ENCODE assay signal across 25 cellular contexts in the genomic region with DNA sequence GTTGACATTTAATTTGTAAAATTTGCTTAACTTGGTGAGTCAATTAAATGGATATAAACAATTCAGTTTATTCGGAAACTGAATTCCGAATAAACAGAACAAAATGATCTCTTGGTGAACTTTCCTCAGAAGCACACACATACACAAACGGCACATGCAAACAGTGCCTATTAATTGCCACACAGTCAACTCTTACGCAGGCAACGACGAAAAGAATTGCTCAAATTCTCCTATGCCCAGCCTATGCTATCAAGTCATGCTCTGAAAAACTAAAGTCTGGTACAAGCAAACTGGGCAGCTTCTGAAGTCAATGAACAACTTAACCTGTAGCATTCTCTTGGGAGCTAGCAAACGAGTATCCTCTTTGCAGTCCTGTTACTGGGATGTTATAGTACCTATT. TPM values are rescaled to one million over a fixed set of nuclear protein-coding genes. Genes with fewer than 3 reads are reported as not detected.
DNase-seq lines count a peak whose midpoint lies in the region; ATAC-seq, FAIRE-seq and TF ChIP-seq lines count a peak whose summit lies in the region.
"Had no signal": no experiment of that assay in that cellular context is flagged by ENCODE, and none has a peak within 500 bp of the region (broad histone marks: within the 10 kb centered on the region; RNA-seq: fewer than 3 reads in every experiment).

No MANE protein-coding gene starts in this region.

- peaks cover 48% of the 10 kb centered on the region for H3K4me1 ChIP-seq in HepG2 (ENCODE audit: insufficient read depth, low read length)
- H3K4me1 ChIP-seq in lower lobe of right lung = peaks cover 5% of the 10 kb centered on the region
- H3K4me1 ChIP-seq in upper lobe of right lung = peaks cover 6% of the 10 kb centered on the region
- H3K4me1 ChIP-seq: BLaER1, HAP-1 had no signal

- DNase-seq in fibroblast of gingiva (ENCODE audit: low read depth) = peak; percentile 79
- DNase-seq in HepG2 (ENCODE audit: low spot score) = no peak
- DNase-seq in lower lobe of right lung = no peak
- DNase-seq in upper lobe of right lung = peak; percentile 2
- DNase-seq in activated naive CD4-positive, alpha-beta T cell treated with anti-CD3 and anti-CD28 coated beads for 36 hours = no peak
- DNase-seq in NCI-H2029 (lab: John Stamatoyannopoulos, UW) = no peak
- no peak for DNase-seq in CD14-positive monocyte (ENCODE audit: low spot score)
- DNase-seq: CD4-positive, alpha-beta T cell; CD8-positive, alpha-beta memory T cell; DMS 273 treated with DMSO at 0.1 percent for 48 hours; DMS79; EL; GDM1; GOT3; HFFc6 had no signal

- WGBS in HepG2 (ENCODE audit: low lambda C conversion rate) = 4% methylated on average over 7 of the region's 7 CpGs

- no peaks in the 10 kb centered on the region for H3K36me3 Mint-ChIP-seq in activated naive CD4-positive, alpha-beta T cell treated with anti-CD3 and anti-CD28 coated beads for 36 hours (ENCODE audit: low read depth)
- H3K36me3 Mint-ChIP-seq in CD14-positive monocyte = no peaks in the 10 kb centered on the region
- H3K36me3 Mint-ChIP-seq: CD8-positive, alpha-beta memory T cell had no signal

- intact Hi-C loops in HepG2 (cut with micrococcal nuclease; ENCODE audit: unreplicated experiment) = loop anchor here (10.0 kb wide), 1 partner anchor 108 kb away; no protein-coding TSS in a partner anchor
- intact Hi-C loops in lower lobe of right lung (cut with DNase I) = no loop called here
- intact Hi-C loops in upper lobe of right lung (cut with DNase I) = no loop called here
- intact Hi-C loops in activated naive CD4-positive, alpha-beta T cell treated with anti-CD3 and anti-CD28 coated beads for 36 hours (cut with micrococcal nuclease) = no loop called here
- intact Hi-C loops in CD14-positive monocyte (cut with micrococcal nuclease) = no loop called here

- BruUV-seq in HepG2 (replicated peaks; lab: Mats Ljungman, UMichigan) = no TSS peak

- TF ChIP-seq CTCF in HepG2 (CRISPR knock-in tag; IDR thresholded peaks at IDR 0.05) = no peak
- no peak for TF ChIP-seq CTCF in lower lobe of right lung (IDR thresholded peaks at IDR 0.05)
- TF ChIP-seq CTCF in upper lobe of right lung (IDR thresholded peaks at IDR 0.05) = no peak
- TF ChIP-seq CTCF in CD14-positive monocyte (IDR thresholded peaks at IDR 0.05) = no peak

- H2AFZ ChIP-seq in HepG2 (ENCODE audit: low read length) = no peak overlapping the region

- H3K9me3 ChIP-seq in HepG2 (ENCODE audit: low read length) (no peaks in the 10 kb centered on the region), lower lobe of right lung (no peaks in the 10 kb centered on the region), upper lobe of right lung (no peaks in the 10 kb centered on the region)
- H3K9me3 ChIP-seq: BLaER1, HAP-1 had no signal

- H3K79me2 ChIP-seq in HepG2 (ENCODE audit: insufficient read depth, low read length) = no peaks in the 10 kb centered on the region

- H3K9ac ChIP-seq in HepG2 (ENCODE audit: insufficient read depth, low read depth, low read length) = no peak overlapping the region
- H3K9ac ChIP-seq: BLaER1 had no signal

- H3K27ac ChIP-seq in HepG2 (ENCODE audit: extremely low read length, insufficient read depth, low read length) = no peak overlapping the region
- H3K27ac ChIP-seq in lower lobe of right lung = no peak overlapping the region
- H3K27ac ChIP-seq in upper lobe of right lung = peak overlapping the region; percentile 17
- H3K27ac ChIP-seq: BLaER1, C4-2B had no signal

- FAIRE-seq in HepG2 (lab: Jason Lieb, UNC) = no peak
- FAIRE-seq: A204.1, D721Med, GM12878, GM18507, H54 had no signal

- TF ChIP-seq POLR2A in HepG2 (IDR thresholded peaks at IDR 0.05; ENCODE audit: insufficient read depth in 1 of 2, low read depth in 2 of 2, low read length in 2 of 2) = no peak

- CTCF ChIA-PET in HepG2 (lab: Yijun Ruan, JAX; ENCODE audit: low intra/inter-chr PET ratio, low total read pairs) = no interaction called here
- CTCF ChIA-PET in activated naive CD4-positive, alpha-beta T cell treated with anti-CD3 and anti-CD28 coated beads for 36 hours (lab: Charles Lee) = no interaction called here

- H3K4me1 Mint-ChIP-seq in activated naive CD4-positive, alpha-beta T cell treated with anti-CD3 and anti-CD28 coated beads for 36 hours (ENCODE audit: low read depth) = peaks cover 6% of the 10 kb centered on the region
- no peaks in the 10 kb centered on the region for H3K4me1 Mint-ChIP-seq in CD14-positive monocyte
- H3K4me1 Mint-ChIP-seq: B cell had no signal

- no peak overlapping the region for H3K27ac Mint-ChIP-seq in activated naive CD4-positive, alpha-beta T cell treated with anti-CD3 and anti-CD28 coated beads for 36 hours
- no peak overlapping the region for H3K27ac Mint-ChIP-seq in CD14-positive monocyte
- H3K27ac Mint-ChIP-seq: B cell; CD4-positive, alpha-beta T cell; CD8-positive, alpha-beta memory T cell; HFFc6 had no signal

- TF ChIP-seq EP300 in HepG2 (IDR thresholded peaks at IDR 0.05; ENCODE audit: low read depth in 2 of 2, low read length in 2 of 2) (no peak), HepG2 (CRISPR knock-in tag; IDR thresholded peaks at IDR 0.05; ENCODE audit: borderline replicate concordance) (no peak)

- H3K27me3 ChIP-seq in HepG2 (ENCODE audit: control insufficient read depth in 1 of 2, insufficient read depth in 2 of 2, low read length in 2 of 2) (no peaks in the 10 kb centered on the region), lower lobe of right lung (ENCODE audit: low read depth) (no peaks in the 10 kb centered on the region), upper lobe of right lung (no peaks in the 10 kb centered on the region)
- H3K27me3 ChIP-seq: BLaER1 had no signal

- H3K27me3 Mint-ChIP-seq in activated naive CD4-positive, alpha-beta T cell treated with anti-CD3 and anti-CD28 coated beads for 36 hours (ENCODE audit: low read depth) = no peaks in the 10 kb centered on the region
- peaks cover 0 to 6% (median 5%) of the 10 kb centered on the region in 3 donors for H3K27me3 Mint-ChIP-seq in CD14-positive monocyte (ENCODE audit: low read depth in 3 of 3)

- ATAC-seq in HepG2 = 0 out of 3 replicates have a peak, but pooled peaks have one; percentile 27
- peak; percentile 90 to 92 for ATAC-seq in lower lobe of right lung
- peak; percentile 84 for ATAC-seq in upper lobe of right lung
- no peak for ATAC-seq in HG02973 (IDR thresholded peaks at IDR 0.05; ENCODE audit: unreplicated experiment)
- ATAC-seq: GM12878 had no signal

- H3K4me3 ChIP-seq in HepG2 (replicated peaks in 1 of 3; ENCODE audit: insufficient read depth in 1 of 3, low read depth in 2 of 3, low read length in 3 of 3) = no peak overlapping the region
- no peak overlapping the region for H3K4me3 ChIP-seq in lower lobe of right lung
- no peak overlapping the region for H3K4me3 ChIP-seq in upper lobe of right lung
- H3K4me3 ChIP-seq: BLaER1, GM12878, HAP-1 had no signal

- H3K4me3 Mint-ChIP-seq in activated naive CD4-positive, alpha-beta T cell treated with anti-CD3 and anti-CD28 coated beads for 36 hours = no peak overlapping the region
- no peak overlapping the region for H3K4me3 Mint-ChIP-seq in CD14-positive monocyte
- H3K4me3 Mint-ChIP-seq: B cell; CD4-positive, alpha-beta T cell; CD8-positive, alpha-beta memory T cell; HFFc6 had no signal

- H3K9me3 Mint-ChIP-seq in activated naive CD4-positive, alpha-beta T cell treated with anti-CD3 and anti-CD28 coated beads for 36 hours = no peaks in the 10 kb centered on the region
- H3K9me3 Mint-ChIP-seq in CD14-positive monocyte = no peaks in the 10 kb centered on the region
- H3K9me3 Mint-ChIP-seq: CD4-positive, alpha-beta T cell; CD8-positive, alpha-beta memory T cell; HFFc6 had no signal

- POLR2A ChIA-PET in HepG2 (lab: Yijun Ruan, JAX) = interaction anchor here (0.6 to 0.9 kb wide), 2 partner anchors 39 to 160 kb away, joined by 4 read pairs; partner anchors contain the start of gene ASL

- TF ChIP-seq RAD21 in HepG2 (CRISPR knock-in tag; IDR thresholded peaks at IDR 0.05) = no peak

- H3K4me2 ChIP-seq in HepG2 (ENCODE audit: low read depth, low read length) = no peak overlapping the region
- H3K4me2 ChIP-seq: BLaER1 had no signal

- in situ Hi-C loops in HepG2 (cut with HindIII; ENCODE audit: extremely low pct_ligation_motif_present, low pct_unique_long_range_greater_than_20kb) = no loop called here

- no peaks in the 10 kb centered on the region for H4K20me1 ChIP-seq in HepG2 (ENCODE audit: insufficient read depth, low read length)
- H4K20me1 ChIP-seq: BLaER1 had no signal

- no peaks in the 10 kb centered on the region for H3K36me3 ChIP-seq in HepG2 (replicated peaks in 1 of 2; ENCODE audit: control insufficient read depth in 1 of 2, insufficient read depth in 2 of 2, low read length in 2 of 2)
- no peaks in the 10 kb centered on the region for H3K36me3 ChIP-seq in lower lobe of right lung
- no peaks in the 10 kb centered on the region for H3K36me3 ChIP-seq in upper lobe of right lung
- H3K36me3 ChIP-seq: BLaER1, HAP-1 had no signal

RNA-seq across cellular contexts. Expression of gene ASL, which starts 38.8 kb away (rescaled TPM):
- total RNA-seq in HepG2 (2016; rRNA removed; fragmentation: Illumina TruSeq; extraction: Trizol) (63.8 and 71.4 TPM in 2 replicates), lower lobe of right lung (48.7 TPM), upper lobe of right lung (54.0 TPM)
- 10.8 and 15.3 TPM in 2 replicates for total RNA-seq in HepG2 (2016; cell fraction: cytosol; rRNA removed; fragmentation: Illumina TruSeq; extraction: Trizol; ENCODE audit: low read depth)
- total RNA-seq in HepG2 (2016; cell fraction: insoluble cytoplasmic fraction; rRNA removed; fragmentation: Illumina TruSeq; extraction: Trizol) = 60.6 and 73.6 TPM in 2 replicates
- total RNA-seq in HepG2 (2016; cell fraction: membrane; rRNA removed; fragmentation: Illumina TruSeq; extraction: Trizol) = 20.5 and 23.7 TPM in 2 replicates
- 55.0 and 59.3 TPM in 2 replicates for total RNA-seq in HepG2 (2016; cell fraction: nucleus; rRNA removed; fragmentation: Illumina TruSeq; extraction: Trizol)
- polyA plus RNA-seq in HepG2 (2011; rRNA removed) (96.5 and 146 TPM in 2 replicates), CD14-positive monocyte (10 to 100 TPM; 29.7 to 35.9 TPM)
- 66.0 and 85.0 TPM in 2 replicates for polyA plus RNA-seq in HepG2 (2011; cell fraction: cytosol; rRNA removed)
- polyA plus RNA-seq in HepG2 (2011; cell fraction: nucleus; rRNA removed) = 457 and 482 TPM in 2 replicates
- 39.6 and 57.0 TPM in 2 replicates for polyA plus RNA-seq in HepG2 (2012)
- 11.1 and 12.7 TPM in 2 replicates for polyA plus RNA-seq in HepG2 (2016; cell fraction: cytosol; fragmentation: Illumina TruSeq; extraction: Trizol; ENCODE audit: low read depth)
- 58.1 and 62.4 TPM in 2 replicates for polyA plus RNA-seq in HepG2 (2016; cell fraction: insoluble cytoplasmic fraction; fragmentation: Illumina TruSeq; extraction: Trizol; ENCODE audit: low read depth)
- 16.6 and 18.5 TPM in 2 replicates for polyA plus RNA-seq in HepG2 (2016; cell fraction: membrane; fragmentation: Illumina TruSeq; extraction: Trizol; ENCODE audit: low read depth)
- polyA plus RNA-seq in HepG2 (2016; cell fraction: nucleus; fragmentation: Illumina TruSeq; extraction: Trizol; ENCODE audit: insufficient read depth, low read depth) = 139 and 142 TPM in 2 replicates
- 24.9 and 94.0 TPM in 2 replicates for polyA minus RNA-seq in HepG2 (2011; rRNA and poly(A)+ RNA removed; ENCODE audit: low replicate concordance)
- polyA minus RNA-seq in HepG2 (2011; cell fraction: cytosol; rRNA and poly(A)+ RNA removed) = 24.2 and 27.0 TPM in 2 replicates
- 42.9 and 53.5 TPM in 2 replicates for polyA minus RNA-seq in HepG2 (2011; cell fraction: nucleus; rRNA and poly(A)+ RNA removed)
- total RNA-seq in activated naive CD4-positive, alpha-beta T cell treated with anti-CD3 and anti-CD28 coated beads for 36 hours = 10 to 100 TPM; 12.7 to 13.6 TPM

RNA-seq across cellular contexts. Expression of gene GUSB, which starts 54.8 kb away (rescaled TPM):
- total RNA-seq in HepG2 (2016; rRNA removed; fragmentation: Illumina TruSeq; extraction: Trizol) (8.8 and 18.8 TPM in 2 replicates), lower lobe of right lung (88.6 TPM), upper lobe of right lung (75.1 TPM)
- 11.7 and 12.8 TPM in 2 replicates for total RNA-seq in HepG2 (2016; cell fraction: cytosol; rRNA removed; fragmentation: Illumina TruSeq; extraction: Trizol; ENCODE audit: low read depth)
- total RNA-seq in HepG2 (2016; cell fraction: insoluble cytoplasmic fraction; rRNA removed; fragmentation: Illumina TruSeq; extraction: Trizol) = 7.4 and 20.2 TPM in 2 replicates
- total RNA-seq in HepG2 (2016; cell fraction: membrane; rRNA removed; fragmentation: Illumina TruSeq; extraction: Trizol) = 9.2 and 10.8 TPM in 2 replicates
- total RNA-seq in HepG2 (2016; cell fraction: nucleus; rRNA removed; fragmentation: Illumina TruSeq; extraction: Trizol) = 26.0 and 31.3 TPM in 2 replicates
- polyA plus RNA-seq in HepG2 (2011; rRNA removed) (57.6 and 60.0 TPM in 2 replicates), CD14-positive monocyte (100 to 1,000 TPM; 113 to 115 TPM)
- polyA plus RNA-seq in HepG2 (2011; cell fraction: cytosol; rRNA removed) = 46.9 and 57.2 TPM in 2 replicates
- 214 and 218 TPM in 2 replicates for polyA plus RNA-seq in HepG2 (2011; cell fraction: nucleus; rRNA removed)
- 46.7 and 48.2 TPM in 2 replicates for polyA plus RNA-seq in HepG2 (2012)
- polyA plus RNA-seq in HepG2 (2016; cell fraction: cytosol; fragmentation: Illumina TruSeq; extraction: Trizol; ENCODE audit: low read depth) = 9.4 and 10.5 TPM in 2 replicates
- 14.4 and 16.6 TPM in 2 replicates for polyA plus RNA-seq in HepG2 (2016; cell fraction: insoluble cytoplasmic fraction; fragmentation: Illumina TruSeq; extraction: Trizol; ENCODE audit: low read depth)
- 10.4 and 12.2 TPM in 2 replicates for polyA plus RNA-seq in HepG2 (2016; cell fraction: membrane; fragmentation: Illumina TruSeq; extraction: Trizol; ENCODE audit: low read depth)
- polyA plus RNA-seq in HepG2 (2016; cell fraction: nucleus; fragmentation: Illumina TruSeq; extraction: Trizol; ENCODE audit: insufficient read depth, low read depth) = 88.4 and 99.7 TPM in 2 replicates
- polyA minus RNA-seq in HepG2 (2011; rRNA and poly(A)+ RNA removed; ENCODE audit: low replicate concordance) = 85.0 and 99.2 TPM in 2 replicates
- 18.2 and 24.4 TPM in 2 replicates for polyA minus RNA-seq in HepG2 (2011; cell fraction: cytosol; rRNA and poly(A)+ RNA removed)
- 23.9 and 27.4 TPM in 2 replicates for polyA minus RNA-seq in HepG2 (2011; cell fraction: nucleus; rRNA and poly(A)+ RNA removed)
- 10 to 100 TPM; 42.8 to 44.0 TPM for total RNA-seq in activated naive CD4-positive, alpha-beta T cell treated with anti-CD3 and anti-CD28 coated beads for 36 hours

Comparison
In these comparisons a context has a peak if more than half of its experiments do, and no peak if none do; other contexts are left out.
1. DNase-seq: peak in fibroblast of gingiva (single experiment) and upper lobe of right lung (single experiment); none in HepG2 (single experiment), lower lobe of right lung (single experiment), activated naive CD4-positive, alpha-beta T cell treated with anti-CD3 and anti-CD28 coated beads for 36 hours (single experiment), NCI-H2029 (single experiment) and CD14-positive monocyte (single experiment).